Comparison of ENCODE assay signal across 1 cellular context in the genomic region with DNA sequence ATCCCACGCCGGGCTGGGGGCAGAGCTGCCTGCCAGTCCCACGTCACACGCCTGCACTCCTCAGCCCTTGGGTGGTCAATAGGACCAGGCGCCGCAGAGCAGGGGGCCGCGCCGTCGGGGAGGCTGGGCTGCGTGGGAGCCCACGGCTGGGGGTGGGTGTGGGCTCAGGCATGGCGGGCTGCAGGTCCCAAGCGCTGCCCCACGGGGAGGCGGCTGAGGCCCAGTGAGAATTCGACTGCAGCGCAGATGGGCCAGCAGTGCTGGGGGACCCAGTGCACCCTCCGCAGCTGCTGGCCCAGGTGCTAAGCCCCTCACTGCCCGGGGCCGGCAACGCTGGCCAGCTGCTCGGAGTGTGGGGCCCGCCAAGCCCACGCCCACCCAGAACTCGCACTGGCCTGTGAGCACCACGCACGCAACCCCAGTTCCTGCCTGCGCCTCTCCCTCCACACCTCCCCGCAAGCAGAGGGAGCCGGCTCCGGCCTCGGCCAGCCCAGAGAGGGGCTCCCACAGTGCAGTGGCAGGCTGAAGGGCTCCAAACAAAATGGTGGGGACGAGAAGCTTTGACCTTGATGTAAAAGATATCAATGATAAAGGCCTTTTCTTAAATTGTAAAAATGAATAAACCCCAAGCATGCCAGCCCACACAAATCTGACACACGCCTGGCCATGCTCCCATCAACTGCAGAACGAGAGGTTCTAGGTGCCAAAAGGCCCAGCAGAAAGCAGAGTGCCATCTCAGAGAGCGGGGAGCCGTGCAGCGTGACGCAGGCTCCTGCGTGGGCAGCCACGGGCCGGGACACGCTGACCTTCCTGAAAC.
TF ChIP-seq lines count a peak whose summit lies in the region.

No MANE protein-coding gene starts in this region.

TF ChIP-seq in HepG2, 621 proteins besides CTCF, POLR2A, EP300 and RAD21:
- TF ChIP-seq, protein P1, sequence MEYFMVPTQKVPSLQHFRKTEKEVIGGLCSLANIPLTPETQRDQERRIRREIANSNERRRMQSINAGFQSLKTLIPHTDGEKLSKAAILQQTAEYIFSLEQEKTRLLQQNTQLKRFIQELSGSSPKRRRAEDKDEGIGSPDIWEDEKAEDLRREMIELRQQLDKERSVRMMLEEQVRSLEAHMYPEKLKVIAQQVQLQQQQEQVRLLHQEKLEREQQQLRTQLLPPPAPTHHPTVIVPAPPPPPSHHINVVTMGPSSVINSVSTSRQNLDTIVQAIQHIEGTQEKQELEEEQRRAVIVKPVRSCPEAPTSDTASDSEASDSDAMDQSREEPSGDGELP (IDR thresholded peaks at IDR 0.05; ENCODE audit: borderline replicate concordance, low read depth) = no peak
- TF ChIP-seq, protein P2, sequence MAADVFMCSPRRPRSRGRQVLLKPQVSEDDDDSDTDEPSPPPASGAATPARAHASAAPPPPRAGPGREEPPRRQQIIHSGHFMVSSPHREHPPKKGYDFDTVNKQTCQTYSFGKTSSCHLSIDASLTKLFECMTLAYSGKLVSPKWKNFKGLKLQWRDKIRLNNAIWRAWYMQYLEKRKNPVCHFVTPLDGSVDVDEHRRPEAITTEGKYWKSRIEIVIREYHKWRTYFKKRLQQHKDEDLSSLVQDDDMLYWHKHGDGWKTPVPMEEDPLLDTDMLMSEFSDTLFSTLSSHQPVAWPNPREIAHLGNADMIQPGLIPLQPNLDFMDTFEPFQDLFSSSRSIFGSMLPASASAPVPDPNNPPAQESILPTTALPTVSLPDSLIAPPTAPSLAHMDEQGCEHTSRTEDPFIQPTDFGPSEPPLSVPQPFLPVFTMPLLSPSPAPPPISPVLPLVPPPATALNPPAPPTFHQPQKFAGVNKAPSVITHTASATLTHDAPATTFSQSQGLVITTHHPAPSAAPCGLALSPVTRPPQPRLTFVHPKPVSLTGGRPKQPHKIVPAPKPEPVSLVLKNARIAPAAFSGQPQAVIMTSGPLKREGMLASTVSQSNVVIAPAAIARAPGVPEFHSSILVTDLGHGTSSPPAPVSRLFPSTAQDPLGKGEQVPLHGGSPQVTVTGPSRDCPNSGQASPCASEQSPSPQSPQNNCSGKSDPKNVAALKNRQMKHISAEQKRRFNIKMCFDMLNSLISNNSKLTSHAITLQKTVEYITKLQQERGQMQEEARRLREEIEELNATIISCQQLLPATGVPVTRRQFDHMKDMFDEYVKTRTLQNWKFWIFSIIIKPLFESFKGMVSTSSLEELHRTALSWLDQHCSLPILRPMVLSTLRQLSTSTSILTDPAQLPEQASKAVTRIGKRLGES (CRISPR knock-in tag; IDR thresholded peaks at IDR 0.05; ENCODE audit: borderline replicate concordance) = no peak
- TF ChIP-seq BCL6 (CRISPR knock-in tag; IDR thresholded peaks at IDR 0.05) (no peak), ZNF564 (CRISPR knock-in tag; IDR thresholded peaks at IDR 0.05) (no peak), KDM5B (CRISPR knock-in tag; IDR thresholded peaks at IDR 0.05; ENCODE audit: borderline replicate concordance) (no peak), ZNF746 (CRISPR knock-in tag; IDR thresholded peaks at IDR 0.05) (no peak), SSRP1 (CRISPR knock-in tag; IDR thresholded peaks at IDR 0.05) (no peak), ZNF672 (CRISPR knock-in tag; IDR thresholded peaks at IDR 0.05) (no peak), ZNF253 (CRISPR knock-in tag; IDR thresholded peaks at IDR 0.05; ENCODE audit: borderline replicate concordance) (no peak), POLR2G (IDR thresholded peaks at IDR 0.05; ENCODE audit: low read depth, low read length) (no peak), ZBTB3 (CRISPR knock-in tag; IDR thresholded peaks at IDR 0.05; ENCODE audit: borderline replicate concordance, low read depth) (no peak), ZNF17 (CRISPR knock-in tag; IDR thresholded peaks at IDR 0.05) (no peak), ZC3H13 (CRISPR knock-in tag; IDR thresholded peaks at IDR 0.05) (no peak), ZNF530 (CRISPR knock-in tag; IDR thresholded peaks at IDR 0.05; ENCODE audit: low read depth) (no peak)
- TF ChIP-seq, protein P3, sequence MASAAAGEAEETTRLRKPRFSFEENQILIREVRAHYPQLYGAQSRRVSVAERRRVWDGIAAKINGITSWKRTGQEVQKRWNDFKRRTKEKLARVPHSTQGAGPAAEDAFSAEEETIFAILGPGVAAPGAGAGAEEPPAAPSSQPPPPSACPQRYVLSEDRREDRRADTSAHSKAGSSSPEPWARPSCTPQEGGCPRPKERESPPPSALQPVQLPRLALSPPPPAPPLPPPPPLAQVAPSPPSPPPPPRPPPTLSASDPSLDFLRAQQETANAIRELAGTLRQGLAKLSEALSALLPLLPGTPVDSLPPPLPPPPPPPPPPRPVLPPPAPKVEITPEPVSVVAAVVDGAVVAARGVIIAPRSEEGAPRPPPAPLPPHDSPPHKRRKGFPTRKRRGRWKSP (CRISPR knock-in tag; IDR thresholded peaks at IDR 0.05) = no peak
- TF ChIP-seq, protein P4, sequence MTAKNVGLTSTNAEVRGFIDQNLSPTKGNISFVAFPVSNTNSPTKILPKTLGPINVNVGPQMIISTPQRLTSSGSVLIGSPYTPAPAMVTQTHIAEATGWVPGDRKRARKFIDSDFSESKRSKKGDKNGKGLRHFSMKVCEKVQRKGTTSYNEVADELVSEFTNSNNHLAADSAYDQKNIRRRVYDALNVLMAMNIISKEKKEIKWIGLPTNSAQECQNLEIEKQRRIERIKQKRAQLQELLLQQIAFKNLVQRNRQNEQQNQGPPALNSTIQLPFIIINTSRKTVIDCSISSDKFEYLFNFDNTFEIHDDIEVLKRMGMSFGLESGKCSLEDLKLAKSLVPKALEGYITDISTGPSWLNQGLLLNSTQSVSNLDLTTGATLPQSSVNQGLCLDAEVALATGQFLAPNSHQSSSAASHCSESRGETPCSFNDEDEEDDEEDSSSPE (CRISPR knock-in tag; IDR thresholded peaks at IDR 0.05) = no peak
- TF ChIP-seq, protein P5, sequence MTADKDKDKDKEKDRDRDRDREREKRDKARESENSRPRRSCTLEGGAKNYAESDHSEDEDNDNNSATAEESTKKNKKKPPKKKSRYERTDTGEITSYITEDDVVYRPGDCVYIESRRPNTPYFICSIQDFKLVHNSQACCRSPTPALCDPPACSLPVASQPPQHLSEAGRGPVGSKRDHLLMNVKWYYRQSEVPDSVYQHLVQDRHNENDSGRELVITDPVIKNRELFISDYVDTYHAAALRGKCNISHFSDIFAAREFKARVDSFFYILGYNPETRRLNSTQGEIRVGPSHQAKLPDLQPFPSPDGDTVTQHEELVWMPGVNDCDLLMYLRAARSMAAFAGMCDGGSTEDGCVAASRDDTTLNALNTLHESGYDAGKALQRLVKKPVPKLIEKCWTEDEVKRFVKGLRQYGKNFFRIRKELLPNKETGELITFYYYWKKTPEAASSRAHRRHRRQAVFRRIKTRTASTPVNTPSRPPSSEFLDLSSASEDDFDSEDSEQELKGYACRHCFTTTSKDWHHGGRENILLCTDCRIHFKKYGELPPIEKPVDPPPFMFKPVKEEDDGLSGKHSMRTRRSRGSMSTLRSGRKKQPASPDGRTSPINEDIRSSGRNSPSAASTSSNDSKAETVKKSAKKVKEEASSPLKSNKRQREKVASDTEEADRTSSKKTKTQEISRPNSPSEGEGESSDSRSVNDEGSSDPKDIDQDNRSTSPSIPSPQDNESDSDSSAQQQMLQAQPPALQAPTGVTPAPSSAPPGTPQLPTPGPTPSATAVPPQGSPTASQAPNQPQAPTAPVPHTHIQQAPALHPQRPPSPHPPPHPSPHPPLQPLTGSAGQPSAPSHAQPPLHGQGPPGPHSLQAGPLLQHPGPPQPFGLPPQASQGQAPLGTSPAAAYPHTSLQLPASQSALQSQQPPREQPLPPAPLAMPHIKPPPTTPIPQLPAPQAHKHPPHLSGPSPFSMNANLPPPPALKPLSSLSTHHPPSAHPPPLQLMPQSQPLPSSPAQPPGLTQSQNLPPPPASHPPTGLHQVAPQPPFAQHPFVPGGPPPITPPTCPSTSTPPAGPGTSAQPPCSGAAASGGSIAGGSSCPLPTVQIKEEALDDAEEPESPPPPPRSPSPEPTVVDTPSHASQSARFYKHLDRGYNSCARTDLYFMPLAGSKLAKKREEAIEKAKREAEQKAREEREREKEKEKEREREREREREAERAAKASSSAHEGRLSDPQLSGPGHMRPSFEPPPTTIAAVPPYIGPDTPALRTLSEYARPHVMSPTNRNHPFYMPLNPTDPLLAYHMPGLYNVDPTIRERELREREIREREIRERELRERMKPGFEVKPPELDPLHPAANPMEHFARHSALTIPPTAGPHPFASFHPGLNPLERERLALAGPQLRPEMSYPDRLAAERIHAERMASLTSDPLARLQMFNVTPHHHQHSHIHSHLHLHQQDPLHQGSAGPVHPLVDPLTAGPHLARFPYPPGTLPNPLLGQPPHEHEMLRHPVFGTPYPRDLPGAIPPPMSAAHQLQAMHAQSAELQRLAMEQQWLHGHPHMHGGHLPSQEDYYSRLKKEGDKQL (CRISPR knock-in tag; IDR thresholded peaks at IDR 0.05; ENCODE audit: low read depth) = no peak
- TF ChIP-seq, protein P6, sequence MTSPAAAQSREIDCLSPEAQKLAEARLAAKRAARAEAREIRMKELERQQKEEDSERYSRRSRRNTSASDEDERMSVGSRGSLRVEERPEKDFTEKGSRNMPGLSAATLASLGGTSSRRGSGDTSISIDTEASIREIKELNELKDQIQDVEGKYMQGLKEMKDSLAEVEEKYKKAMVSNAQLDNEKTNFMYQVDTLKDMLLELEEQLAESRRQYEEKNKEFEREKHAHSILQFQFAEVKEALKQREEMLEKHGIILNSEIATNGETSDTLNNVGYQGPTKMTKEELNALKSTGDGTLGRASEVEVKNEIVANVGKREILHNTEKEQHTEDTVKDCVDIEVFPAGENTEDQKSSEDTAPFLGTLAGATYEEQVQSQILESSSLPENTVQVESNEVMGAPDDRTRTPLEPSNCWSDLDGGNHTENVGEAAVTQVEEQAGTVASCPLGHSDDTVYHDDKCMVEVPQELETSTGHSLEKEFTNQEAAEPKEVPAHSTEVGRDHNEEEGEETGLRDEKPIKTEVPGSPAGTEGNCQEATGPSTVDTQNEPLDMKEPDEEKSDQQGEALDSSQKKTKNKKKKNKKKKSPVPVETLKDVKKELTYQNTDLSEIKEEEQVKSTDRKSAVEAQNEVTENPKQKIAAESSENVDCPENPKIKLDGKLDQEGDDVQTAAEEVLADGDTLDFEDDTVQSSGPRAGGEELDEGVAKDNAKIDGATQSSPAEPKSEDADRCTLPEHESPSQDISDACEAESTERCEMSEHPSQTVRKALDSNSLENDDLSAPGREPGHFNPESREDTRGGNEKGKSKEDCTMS (CRISPR knock-in tag; conservative IDR thresholded peaks at IDR 0.05) = no peak
